Comparison of ENCODE assay signal across 20 cellular contexts in the genomic region with DNA sequence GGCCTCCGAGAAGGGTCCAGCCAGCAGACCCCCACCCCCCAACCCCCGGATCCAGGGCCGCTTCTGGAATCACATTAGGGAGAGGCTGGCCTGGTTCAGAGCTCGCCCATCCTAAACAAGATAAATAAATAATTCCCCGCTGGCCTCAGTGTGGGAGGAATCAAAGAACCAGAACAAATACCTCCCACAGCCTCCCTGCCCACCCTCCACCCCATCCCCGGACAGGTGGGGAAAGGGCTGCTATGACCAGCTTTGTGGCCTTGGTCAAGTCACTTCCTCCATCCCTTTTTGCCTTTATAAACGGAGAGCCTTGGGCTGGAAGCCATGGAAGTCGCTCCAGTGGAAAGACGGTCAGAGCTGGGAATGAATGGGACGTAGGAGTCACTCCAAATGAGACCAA.
"Had no signal": no experiment of that assay in that cellular context is flagged by ENCODE, and none has a peak within 500 bp of the region (broad histone marks: within the 10 kb centered on the region; RNA-seq: fewer than 3 reads in every experiment).

No MANE protein-coding gene starts in this region.

- ATAC-seq: activated CD4-positive, alpha-beta T cell treated with anti-CD3 and anti-CD28 coated beads for 36 hours; activated CD8-positive, alpha-beta T cell treated with anti-CD3 and anti-CD28 coated beads for 36 hours; left lobe of liver; mucosa of descending colon; stimulated activated naive CD8-positive, alpha-beta T cell treated with anti-CD3 and anti-CD28 coated beads, Interleukin-15, amount 100 ng/mL, for 72 hours; T-cell had no signal

- H3K9me3 Mint-ChIP-seq: activated CD8-positive, alpha-beta T cell treated with anti-CD3 and anti-CD28 coated beads for 36 hours; activated naive CD4-positive, alpha-beta T cell treated with anti-CD3 and anti-CD28 coated beads for 36 hours; activated T-helper 1 cell treated with anti-CD3 and anti-CD28 coated beads, Interleukin-12 subunit alpha, Interleukin-12 subunit beta, Interleukin-2, Interleukin-4 antibody, amounts not matched to agents 30 ng/mL and 10 ng/mL and 1 ng/mL, durations not matched to agents 14 hours and 24 hours and 36 hours; stimulated activated naive CD8-positive, alpha-beta T cell treated with anti-CD3 and anti-CD28 coated beads, Interleukin-15, amount 100 ng/mL, for 72 hours; T-cell had no signal

- DNase-seq: activated CD4-positive, alpha-beta T cell treated with anti-CD3 and anti-CD28 coated beads for 36 hours; activated CD8-positive, alpha-beta T cell treated with anti-CD3 and anti-CD28 coated beads for 36 hours; activated naive CD4-positive, alpha-beta T cell treated with anti-CD3 and anti-CD28 coated beads for 36 hours; brain microvascular endothelial cell; cerebellar nuclear complex; dermis blood vessel endothelial cell; esophagus squamous epithelium; foreskin fibroblast; mammary epithelial cell; mucosa of descending colon; sigmoid colon; stimulated activated CD4-positive, alpha-beta T cell treated with anti-CD3 and anti-CD28 coated beads, Interleukin-2, amount 100 ng/mL, for 24 hours; stimulated activated naive CD8-positive, alpha-beta T cell treated with anti-CD3 and anti-CD28 coated beads, Interleukin-15, amount 100 ng/mL, for 72 hours; T-cell; T1000; thyroid gland had no signal

- H3K27ac ChIP-seq: brain microvascular endothelial cell, esophagus squamous epithelium, sigmoid colon, thyroid gland, VCaP had no signal

- H3K4me3 Mint-ChIP-seq: activated CD4-positive, alpha-beta T cell treated with anti-CD3 and anti-CD28 coated beads for 36 hours; activated naive CD4-positive, alpha-beta T cell treated with anti-CD3 and anti-CD28 coated beads for 36 hours had no signal

- H3K27ac Mint-ChIP-seq: activated CD4-positive, alpha-beta T cell treated with anti-CD3 and anti-CD28 coated beads for 36 hours; activated CD8-positive, alpha-beta T cell treated with anti-CD3 and anti-CD28 coated beads for 36 hours; activated naive CD4-positive, alpha-beta T cell treated with anti-CD3 and anti-CD28 coated beads for 36 hours; nephron; T-cell had no signal

- H3K36me3 Mint-ChIP-seq: T-cell had no signal
